Comparison of ENCODE assay signal across 16 cellular contexts in genomic region chr18:51107082-51107481, GRCh38.
DNase-seq lines count a peak whose midpoint lies in the region; ATAC-seq and TF ChIP-seq lines count a peak whose summit lies in the region.
"Had no signal": no experiment of that assay in that cellular context is flagged by ENCODE, and none has a peak within 500 bp of the region (broad histone marks: within the 10 kb centered on the region; RNA-seq: fewer than 3 reads in every experiment).

No MANE protein-coding gene starts in this region.

- H3K36me3 ChIP-seq in naive thymus-derived CD4-positive, alpha-beta T cell (ENCODE audit: control insufficient read depth in 2 of 3, insufficient read depth in 3 of 3, low read length in 3 of 3): no peaks in the 10 kb centered on the region
- H3K36me3 ChIP-seq: lower lobe of right lung, Peyer's patch had no signal

- H3K4me3 ChIP-seq in naive thymus-derived CD4-positive, alpha-beta T cell (ENCODE audit: low read length): no peak overlapping the region
- H3K4me3 ChIP-seq: lower lobe of right lung, Peyer's patch had no signal

- POLR2A ChIA-PET in activated CD4-positive, alpha-beta T cell treated with anti-CD3 and anti-CD28 coated beads for 36 hours (lab: Charles Lee): no interaction called here
- POLR2A ChIA-PET in naive thymus-derived CD4-positive, alpha-beta T cell (lab: Charles Lee): no interaction called here

- no peaks in the 10 kb centered on the region for H3K9me3 ChIP-seq in naive thymus-derived CD4-positive, alpha-beta T cell (ENCODE audit: control insufficient read depth in 2 of 3, low read length in 3 of 3)

- CTCF ChIA-PET in activated CD4-positive, alpha-beta T cell treated with anti-CD3 and anti-CD28 coated beads for 36 hours (lab: Charles Lee): interaction anchor here (1.1 kb wide), 1 partner anchor 88 kb away, joined by 3 read pairs; no protein-coding TSS in a partner anchor
- CTCF ChIA-PET in naive thymus-derived CD4-positive, alpha-beta T cell (lab: Charles Lee): no interaction called here

- no peak overlapping the region for H3K4me3 Mint-ChIP-seq in activated CD4-positive, alpha-beta T cell treated with anti-CD3 and anti-CD28 coated beads for 36 hours
- no peak overlapping the region for H3K4me3 Mint-ChIP-seq in naive thymus-derived CD4-positive, alpha-beta T cell
- H3K4me3 Mint-ChIP-seq in progenitor cell of endocrine pancreas (ENCODE audit: low read depth): no peak overlapping the region

- peak overlapping the region; percentile 59 for H3K27ac Mint-ChIP-seq in activated CD4-positive, alpha-beta T cell treated with anti-CD3 and anti-CD28 coated beads for 36 hours
- peak overlapping the region in 1 of 9 donors; percentile 67 for H3K27ac Mint-ChIP-seq in naive thymus-derived CD4-positive, alpha-beta T cell
- H3K27ac Mint-ChIP-seq in progenitor cell of endocrine pancreas: no peak overlapping the region
- H3K27ac Mint-ChIP-seq: activated T-helper 2 cell treated with anti-CD3 and anti-CD28 coated beads, Interferon-gamma antibody, Interleukin-2, Interleukin-4, amounts not matched to agents 10 μg/mL and 5 μg/mL and 100 μg/mL, durations not matched to agents 14 hours and 24 hours and 36 hours had no signal

- no peaks in the 10 kb centered on the region for H3K27me3 Mint-ChIP-seq in activated CD4-positive, alpha-beta T cell treated with anti-CD3 and anti-CD28 coated beads for 36 hours
- no peaks in the 10 kb centered on the region for H3K27me3 Mint-ChIP-seq in naive thymus-derived CD4-positive, alpha-beta T cell
- H3K27me3 Mint-ChIP-seq in progenitor cell of endocrine pancreas: peaks cover 4% of the 10 kb centered on the region

- peaks cover 12% of the 10 kb centered on the region for H3K4me1 Mint-ChIP-seq in activated CD4-positive, alpha-beta T cell treated with anti-CD3 and anti-CD28 coated beads for 36 hours
- H3K4me1 Mint-ChIP-seq in naive thymus-derived CD4-positive, alpha-beta T cell: peaks cover 10 to 16% (median 13%) of the 10 kb centered on the region in 7 donors
- H3K4me1 Mint-ChIP-seq in progenitor cell of endocrine pancreas (ENCODE audit: low read depth): no peaks in the 10 kb centered on the region

- intact Hi-C loops in activated CD4-positive, alpha-beta T cell treated with anti-CD3 and anti-CD28 coated beads for 36 hours (cut with DNase I, micrococcal nuclease): loop anchor here in 1 of 2 experiments (10.0 kb wide), 1 partner anchor 428 kb away; no protein-coding TSS in a partner anchor
- intact Hi-C loops in naive thymus-derived CD4-positive, alpha-beta T cell (cut with micrococcal nuclease): loop anchor here in 1 of 2 donors (2.0 kb wide), 1 partner anchor 286 kb away; the partner anchor contains the start of gene MRO

- ATAC-seq in activated CD4-positive, alpha-beta T cell treated with anti-CD3 and anti-CD28 coated beads for 36 hours: peak; percentile 10
- ATAC-seq in GM21723 (IDR thresholded peaks at IDR 0.05; ENCODE audit: unreplicated experiment): peak; percentile 44
- peak; percentile 49 for ATAC-seq in naive thymus-derived CD4-positive, alpha-beta T cell

- H3K9me3 Mint-ChIP-seq in activated CD4-positive, alpha-beta T cell treated with anti-CD3 and anti-CD28 coated beads for 36 hours (ENCODE audit: low read depth): peaks cover 3% of the 10 kb centered on the region
- peaks cover 0 to 9% (median 0%) of the 10 kb centered on the region in 11 donors for H3K9me3 Mint-ChIP-seq in naive thymus-derived CD4-positive, alpha-beta T cell
- H3K9me3 Mint-ChIP-seq in progenitor cell of endocrine pancreas (ENCODE audit: low read depth): peaks cover 5% of the 10 kb centered on the region

- no peaks in the 10 kb centered on the region for H3K27me3 ChIP-seq in naive thymus-derived CD4-positive, alpha-beta T cell (ENCODE audit: control insufficient read depth in 2 of 2, insufficient read depth in 2 of 2, low read length in 2 of 2)
- H3K27me3 ChIP-seq: Peyer's patch had no signal

- H3K36me3 Mint-ChIP-seq in activated CD4-positive, alpha-beta T cell treated with anti-CD3 and anti-CD28 coated beads for 36 hours (ENCODE audit: low read depth): no peaks in the 10 kb centered on the region
- peaks cover 0 to 5% (median 0%) of the 10 kb centered on the region in 5 donors for H3K36me3 Mint-ChIP-seq in naive thymus-derived CD4-positive, alpha-beta T cell
- H3K36me3 Mint-ChIP-seq in progenitor cell of endocrine pancreas (ENCODE audit: insufficient read depth): peaks cover 4% of the 10 kb centered on the region

- no peak overlapping the region for H3K27ac ChIP-seq in naive thymus-derived CD4-positive, alpha-beta T cell (ENCODE audit: low read depth, low read length)
- H3K27ac ChIP-seq: KMS-11, lower lobe of right lung, Peyer's patch, VCaP had no signal

- H3K4me1 ChIP-seq in naive thymus-derived CD4-positive, alpha-beta T cell (ENCODE audit: control insufficient read depth in 2 of 2, insufficient read depth in 2 of 2, low read length in 2 of 2): peaks cover 0 to 9% of the 10 kb centered on the region in 2 donors

- TF ChIP-seq CTCF in progenitor cell of endocrine pancreas (IDR thresholded peaks at IDR 0.05; ENCODE audit: unreplicated experiment): no peak

- no peak for DNase-seq in activated CD4-positive, alpha-beta T cell treated with anti-CD3 and anti-CD28 coated beads for 36 hours
- DNase-seq in activated CD4-positive, alpha-beta T cell treated with anti-CD3 and anti-CD28 coated beads, Interleukin-2, amount 50 U/mL, for 1 hour: no peak
- DNase-seq in OCI-M1 (lab: John Stamatoyannopoulos, UW): peak; percentile 36
- no peak for DNase-seq in naive thymus-derived CD4-positive, alpha-beta T cell
- DNase-seq in progenitor cell of endocrine pancreas (ENCODE audit: low spot score, unreplicated experiment): no peak
- DNase-seq in retina: no peak
- no peak for DNase-seq in islet precursor cell
- DNase-seq: hippocampal formation, lower lobe of right lung, NCI-H2171, nucleus accumbens, Peyer's patch had no signal
